ENCODE assay signal across 22 cellular contexts in the genomic region with DNA sequence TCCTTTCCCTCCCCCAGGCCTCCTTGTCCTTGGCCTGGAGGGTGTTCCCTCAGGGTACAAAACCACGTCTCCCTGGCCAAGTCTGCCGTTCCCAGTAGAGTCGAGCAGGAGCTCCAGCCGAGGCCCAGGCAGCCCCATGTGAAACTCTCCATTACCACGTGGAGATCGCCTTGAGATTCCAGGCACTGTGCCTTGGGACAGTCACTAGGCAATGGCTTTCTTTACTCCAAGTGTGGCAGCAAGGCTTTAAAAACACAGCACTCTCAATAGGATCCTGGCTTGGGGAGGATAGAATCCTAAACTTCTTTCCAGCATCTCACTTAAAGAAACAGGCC. TPM values are rescaled to one million over a fixed set of nuclear protein-coding genes. Genes with fewer than 3 reads are reported as not detected.
"Had no signal": no experiment of that assay in that cellular context is flagged by ENCODE, and none has a peak within 500 bp of the region (broad histone marks: within the 10 kb centered on the region; RNA-seq: fewer than 3 reads in every experiment).

No MANE protein-coding gene starts in this region.

- H3K4me1 Mint-ChIP-seq: mesothelial cell of epicardium, naive B cell, nephron progenitor cell had no signal

- H3K4me3 ChIP-seq: colonic mucosa, lung, mucosa of descending colon, ovary, sigmoid colon, stomach, tibial artery had no signal

- H3K36me3 ChIP-seq: colonic mucosa, ovary, sigmoid colon, stomach, tibial artery had no signal

- H3K4me1 ChIP-seq: colonic mucosa, tibial artery had no signal

- H3K4me3 Mint-ChIP-seq: immature natural killer cell; mesothelial cell of epicardium; naive B cell; nephron progenitor cell; stimulated activated effector memory CD8-positive, alpha-beta T cell treated with anti-CD3 and anti-CD28 coated beads, Interleukin-12 subunit alpha, Interleukin-12 subunit beta, amount 100 ng/mL, for 72 hours; type B pancreatic cell had no signal

- H3K9me3 ChIP-seq: colonic mucosa, mucosa of descending colon, ovary, sigmoid colon, stomach, tibial artery had no signal

- ATAC-seq: mucosa of descending colon had no signal

- H3K36me3 Mint-ChIP-seq: mesothelial cell of epicardium; naive B cell; stimulated activated effector memory CD8-positive, alpha-beta T cell treated with anti-CD3 and anti-CD28 coated beads, Interleukin-12 subunit alpha, Interleukin-12 subunit beta, amount 100 ng/mL, for 72 hours; type B pancreatic cell had no signal

- DNase-seq: central memory CD4-positive, alpha-beta T cell; colonic mucosa; effector memory CD4-positive, alpha-beta T cell; mesenchymal stem cell; naive B cell; occipital lobe; ovary; sigmoid colon; stimulated activated CD4-positive, alpha-beta T cell treated with anti-CD3 and anti-CD28 coated beads, Interleukin-2, amount 100 ng/mL, for 24 hours; stimulated activated CD4-positive, alpha-beta T cell treated with anti-CD3 and anti-CD28 coated beads, Interleukin-4, amount 100 ng/mL, for 24 hours; stimulated activated naive CD4-positive, alpha-beta T cell treated with Interleukin-2 at 50 U/mL for 16 hours; stomach; tibial artery had no signal

- H3K27me3 ChIP-seq: colonic mucosa, ovary, sigmoid colon, tibial artery had no signal

- H3K27ac Mint-ChIP-seq: mesothelial cell of epicardium; naive B cell; nephron progenitor cell; progenitor cell of endocrine pancreas; stimulated activated effector memory CD8-positive, alpha-beta T cell treated with anti-CD3 and anti-CD28 coated beads, Interleukin-12 subunit alpha, Interleukin-12 subunit beta, amount 100 ng/mL, for 72 hours; type B pancreatic cell had no signal

- H3K27ac ChIP-seq: colonic mucosa, ovary, stomach, tibial artery had no signal

- H3K9me3 Mint-ChIP-seq: immature natural killer cell; mesothelial cell of epicardium; naive B cell; nephron progenitor cell; stimulated activated effector memory CD8-positive, alpha-beta T cell treated with anti-CD3 and anti-CD28 coated beads, Interleukin-12 subunit alpha, Interleukin-12 subunit beta, amount 100 ng/mL, for 72 hours; type B pancreatic cell had no signal

RNA-seq across cellular contexts. Expression of a gene that starts 57.5 kb away (rescaled TPM):
- total RNA-seq: fibroblast of villous mesenchyme had no signal
